ENCODE assay signal across 12 cellular contexts in genomic region chr7:121083138-121083789, GRCh38.
DNase-seq lines count a peak whose midpoint lies in the region; ATAC-seq and TF ChIP-seq lines count a peak whose summit lies in the region.
"Had no signal": no experiment of that assay in that cellular context is flagged by ENCODE, and none has a peak within 500 bp of the region (broad histone marks: within the 10 kb centered on the region; RNA-seq: fewer than 3 reads in every experiment).

No MANE protein-coding gene starts in this region.

- TF ChIP-seq CTCF in AG10803 (conservative IDR thresholded peaks at IDR 0.05; ENCODE audit: low read length): no peak
- no peak for TF ChIP-seq CTCF in cardiac fibroblast (IDR thresholded peaks at IDR 0.05; ENCODE audit: low read depth, low read length)
- TF ChIP-seq CTCF in endodermal cell (conservative IDR thresholded peaks at IDR 0.05): no peak

- no peak overlapping the region for H3K9ac ChIP-seq in endodermal cell (ENCODE audit: extremely low read depth, low read length, poor library complexity, severe bottlenecking)

- WGBS in endodermal cell (ENCODE audit: insufficient coverage in 1 of 2, insufficient read length in 1 of 2), 2 experiments: 89 to 100% methylated on average over 3 to 4 of the region's 4 CpGs

- no peak overlapping the region; the same call in 1 of the 2 replicates for H3K4me3 ChIP-seq in AG10803 (ENCODE audit: low read length)
- no peak overlapping the region for H3K4me3 ChIP-seq in MG63
- H3K4me3 ChIP-seq in cardiac fibroblast (replicated peaks in 1 of 2; ENCODE audit: low read depth in 2 of 2, low read length in 2 of 2): no peak overlapping the region
- no peak overlapping the region for H3K4me3 ChIP-seq in endodermal cell (ENCODE audit: low read length)
- H3K4me3 ChIP-seq: upper lobe of right lung had no signal

- H3K27me3 Mint-ChIP-seq in endodermal cell (ENCODE audit: insufficient read depth): no peaks in the 10 kb centered on the region

- H3K27ac Mint-ChIP-seq in endodermal cell: no peak overlapping the region

- H3K4me1 ChIP-seq in endodermal cell (ENCODE audit: control insufficient read depth, insufficient read depth, low read length): no peaks in the 10 kb centered on the region

- H3K27me3 ChIP-seq in MG63: no peaks in the 10 kb centered on the region
- peaks cover 63% of the 10 kb centered on the region for H3K27me3 ChIP-seq in endodermal cell (ENCODE audit: control insufficient read depth, insufficient read depth, low read length, poor library complexity, severe bottlenecking)
- H3K27me3 ChIP-seq: upper lobe of right lung had no signal

- H3K36me3 ChIP-seq in MG63 (no peaks in the 10 kb centered on the region), endodermal cell (ENCODE audit: control insufficient read depth, insufficient read depth, low read length) (no peaks in the 10 kb centered on the region)
- H3K36me3 ChIP-seq: upper lobe of right lung had no signal

- ATAC-seq in HG03460 (IDR thresholded peaks at IDR 0.05; ENCODE audit: unreplicated experiment) (no peak), GM21381 (IDR thresholded peaks at IDR 0.05; ENCODE audit: unreplicated experiment) (no peak)
- ATAC-seq: upper lobe of right lung had no signal

- H3K27ac ChIP-seq in endodermal cell (ENCODE audit: low read depth, low read length): no peak overlapping the region
- H3K27ac ChIP-seq: upper lobe of right lung had no signal

- no peaks in the 10 kb centered on the region for H3K4me1 Mint-ChIP-seq in endodermal cell

- DNase-seq in AG10803 (ENCODE audit: low read depth) (peak; percentile 62), MG63 (peak; percentile 69), cardiac fibroblast (ENCODE audit: low read depth in 2 of 2) (peak; percentile 57 to 89), myocyte (ENCODE audit: low read depth) (peak; percentile 83), endodermal cell (no peak), NCI-H1048 (lab: John Stamatoyannopoulos, UW) (no peak)
- DNase-seq: activated gamma-delta T cell treated with Interleukin-2 at 50 U/mL for 16 hours; effector CD8-positive, alpha-beta T cell; posterior cingulate gyrus; upper lobe of right lung had no signal

- H3K4me3 Mint-ChIP-seq in endodermal cell: no peak overlapping the region

- no peaks in the 10 kb centered on the region for H3K9me3 Mint-ChIP-seq in endodermal cell

- no peaks in the 10 kb centered on the region for H3K36me3 Mint-ChIP-seq in endodermal cell (ENCODE audit: low read depth)

- no peaks in the 10 kb centered on the region for H3K9me3 ChIP-seq in MG63
- H3K9me3 ChIP-seq in endodermal cell (ENCODE audit: control insufficient read depth, low read length): no peaks in the 10 kb centered on the region
- H3K9me3 ChIP-seq: upper lobe of right lung had no signal

Comparison
In these comparisons a context has a peak if more than half of its experiments do, and no peak if none do; other contexts are left out.
1. DNase-seq: peak in AG10803 (single experiment), MG63 (single experiment), cardiac fibroblast (2 of 2) and myocyte (single experiment); none in endodermal cell (single experiment) and NCI-H1048 (single experiment).